ENCODE assay signal across 1 cellular context in the genomic region with DNA sequence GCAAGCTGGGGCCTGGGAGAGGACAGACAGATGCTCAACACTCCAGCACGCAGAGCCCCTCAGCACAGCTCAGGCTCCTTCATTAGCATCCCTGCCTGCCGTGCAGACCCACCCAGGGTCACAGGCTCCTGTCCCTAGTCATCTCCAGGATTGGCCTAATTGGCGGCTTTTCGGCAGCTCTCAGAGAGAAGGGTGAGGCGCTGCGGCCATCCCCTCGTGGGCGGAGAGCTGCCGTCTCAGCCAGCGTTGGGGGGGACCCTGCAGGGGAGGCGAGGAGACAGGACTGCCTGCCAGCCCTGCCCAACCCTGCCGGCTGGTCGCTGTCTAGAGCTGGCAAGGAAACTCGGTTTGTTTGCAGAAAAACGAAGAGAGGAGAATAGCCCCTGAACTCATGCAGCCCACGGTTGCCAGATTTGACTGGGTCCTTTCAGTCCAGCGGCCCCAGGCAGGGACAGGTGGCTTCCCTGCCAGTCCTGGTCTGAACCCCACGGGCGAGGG.
TF ChIP-seq lines count a peak whose summit lies in the region.

No MANE protein-coding gene starts in this region.

TF ChIP-seq in WTC11, 78 proteins besides CTCF, POLR2A, EP300 and RAD21 (continued from another document):
- TF ChIP-seq, protein P1, sequence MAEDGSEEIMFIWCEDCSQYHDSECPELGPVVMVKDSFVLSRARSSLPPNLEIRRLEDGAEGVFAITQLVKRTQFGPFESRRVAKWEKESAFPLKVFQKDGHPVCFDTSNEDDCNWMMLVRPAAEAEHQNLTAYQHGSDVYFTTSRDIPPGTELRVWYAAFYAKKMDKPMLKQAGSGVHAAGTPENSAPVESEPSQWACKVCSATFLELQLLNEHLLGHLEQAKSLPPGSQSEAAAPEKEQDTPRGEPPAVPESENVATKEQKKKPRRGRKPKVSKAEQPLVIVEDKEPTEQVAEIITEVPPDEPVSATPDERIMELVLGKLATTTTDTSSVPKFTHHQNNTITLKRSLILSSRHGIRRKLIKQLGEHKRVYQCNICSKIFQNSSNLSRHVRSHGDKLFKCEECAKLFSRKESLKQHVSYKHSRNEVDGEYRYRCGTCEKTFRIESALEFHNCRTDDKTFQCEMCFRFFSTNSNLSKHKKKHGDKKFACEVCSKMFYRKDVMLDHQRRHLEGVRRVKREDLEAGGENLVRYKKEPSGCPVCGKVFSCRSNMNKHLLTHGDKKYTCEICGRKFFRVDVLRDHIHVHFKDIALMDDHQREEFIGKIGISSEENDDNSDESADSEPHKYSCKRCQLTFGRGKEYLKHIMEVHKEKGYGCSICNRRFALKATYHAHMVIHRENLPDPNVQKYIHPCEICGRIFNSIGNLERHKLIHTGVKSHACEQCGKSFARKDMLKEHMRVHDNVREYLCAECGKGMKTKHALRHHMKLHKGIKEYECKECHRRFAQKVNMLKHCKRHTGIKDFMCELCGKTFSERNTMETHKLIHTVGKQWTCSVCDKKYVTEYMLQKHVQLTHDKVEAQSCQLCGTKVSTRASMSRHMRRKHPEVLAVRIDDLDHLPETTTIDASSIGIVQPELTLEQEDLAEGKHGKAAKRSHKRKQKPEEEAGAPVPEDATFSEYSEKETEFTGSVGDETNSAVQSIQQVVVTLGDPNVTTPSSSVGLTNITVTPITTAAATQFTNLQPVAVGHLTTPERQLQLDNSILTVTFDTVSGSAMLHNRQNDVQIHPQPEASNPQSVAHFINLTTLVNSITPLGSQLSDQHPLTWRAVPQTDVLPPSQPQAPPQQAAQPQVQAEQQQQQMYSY (CRISPR knock-in tag; IDR thresholded peaks at IDR 0.05), result no peak
- TF ChIP-seq ZNF423 (CRISPR knock-in tag; IDR thresholded peaks at IDR 0.05) (no peak), ZNF671 (CRISPR knock-in tag; IDR thresholded peaks at IDR 0.05) (no peak), TCF7 (CRISPR knock-in tag; IDR thresholded peaks at IDR 0.05; ENCODE audit: low read depth) (no peak), ZBTB21 (CRISPR knock-in tag; IDR thresholded peaks at IDR 0.05; ENCODE audit: borderline replicate concordance) (no peak), ESRRA (CRISPR knock-in tag; IDR thresholded peaks at IDR 0.05; ENCODE audit: borderline replicate concordance) (no peak), GRHL2 (CRISPR knock-in tag; IDR thresholded peaks at IDR 0.05; ENCODE audit: insufficient replicate concordance, severe bottlenecking) (no peak), PRRX2 (CRISPR knock-in tag; IDR thresholded peaks at IDR 0.05) (no peak)
- TF ChIP-seq, protein P2, sequence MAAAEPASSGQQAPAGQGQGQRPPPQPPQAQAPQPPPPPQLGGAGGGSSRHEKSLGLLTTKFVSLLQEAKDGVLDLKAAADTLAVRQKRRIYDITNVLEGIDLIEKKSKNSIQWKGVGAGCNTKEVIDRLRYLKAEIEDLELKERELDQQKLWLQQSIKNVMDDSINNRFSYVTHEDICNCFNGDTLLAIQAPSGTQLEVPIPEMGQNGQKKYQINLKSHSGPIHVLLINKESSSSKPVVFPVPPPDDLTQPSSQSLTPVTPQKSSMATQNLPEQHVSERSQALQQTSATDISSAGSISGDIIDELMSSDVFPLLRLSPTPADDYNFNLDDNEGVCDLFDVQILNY (CRISPR knock-in tag; IDR thresholded peaks at IDR 0.05), result no peak
- TF ChIP-seq, protein P3, sequence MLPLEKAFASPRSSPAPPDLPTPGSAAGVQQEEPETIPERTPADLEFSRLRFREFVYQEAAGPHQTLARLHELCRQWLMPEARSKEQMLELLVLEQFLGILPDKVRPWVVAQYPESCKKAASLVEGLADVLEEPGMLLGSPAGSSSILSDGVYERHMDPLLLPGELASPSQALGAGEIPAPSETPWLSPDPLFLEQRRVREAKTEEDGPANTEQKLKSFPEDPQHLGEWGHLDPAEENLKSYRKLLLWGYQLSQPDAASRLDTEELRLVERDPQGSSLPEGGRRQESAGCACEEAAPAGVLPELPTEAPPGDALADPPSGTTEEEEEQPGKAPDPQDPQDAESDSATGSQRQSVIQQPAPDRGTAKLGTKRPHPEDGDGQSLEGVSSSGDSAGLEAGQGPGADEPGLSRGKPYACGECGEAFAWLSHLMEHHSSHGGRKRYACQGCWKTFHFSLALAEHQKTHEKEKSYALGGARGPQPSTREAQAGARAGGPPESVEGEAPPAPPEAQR (CRISPR knock-in tag; IDR thresholded peaks at IDR 0.05), result no peak
- TF ChIP-seq, protein P4, sequence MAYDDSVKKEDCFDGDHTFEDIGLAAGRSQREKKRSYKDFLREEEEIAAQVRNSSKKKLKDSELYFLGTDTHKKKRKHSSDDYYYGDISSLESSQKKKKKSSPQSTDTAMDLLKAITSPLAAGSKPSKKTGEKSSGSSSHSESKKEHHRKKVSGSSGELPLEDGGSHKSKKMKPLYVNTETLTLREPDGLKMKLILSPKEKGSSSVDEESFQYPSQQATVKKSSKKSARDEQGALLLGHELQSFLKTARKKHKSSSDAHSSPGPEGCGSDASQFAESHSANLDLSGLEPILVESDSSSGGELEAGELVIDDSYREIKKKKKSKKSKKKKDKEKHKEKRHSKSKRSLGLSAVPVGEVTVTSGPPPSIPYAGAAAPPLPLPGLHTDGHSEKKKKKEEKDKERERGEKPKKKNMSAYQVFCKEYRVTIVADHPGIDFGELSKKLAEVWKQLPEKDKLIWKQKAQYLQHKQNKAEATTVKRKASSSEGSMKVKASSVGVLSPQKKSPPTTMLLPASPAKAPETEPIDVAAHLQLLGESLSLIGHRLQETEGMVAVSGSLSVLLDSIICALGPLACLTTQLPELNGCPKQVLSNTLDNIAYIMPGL (CRISPR knock-in tag; IDR thresholded peaks at IDR 0.05), result no peak
